2 cellular contexts compared by ENCODE assay signal in genomic region chr22:32748509-32748908, GRCh38.
TF ChIP-seq lines count a peak whose summit lies in the region.

No MANE protein-coding gene starts in this region.

TF ChIP-seq in liver, 16 proteins besides CTCF, POLR2A, EP300 and RAD21 (continued from another document):
- TF ChIP-seq, protein P1, sequence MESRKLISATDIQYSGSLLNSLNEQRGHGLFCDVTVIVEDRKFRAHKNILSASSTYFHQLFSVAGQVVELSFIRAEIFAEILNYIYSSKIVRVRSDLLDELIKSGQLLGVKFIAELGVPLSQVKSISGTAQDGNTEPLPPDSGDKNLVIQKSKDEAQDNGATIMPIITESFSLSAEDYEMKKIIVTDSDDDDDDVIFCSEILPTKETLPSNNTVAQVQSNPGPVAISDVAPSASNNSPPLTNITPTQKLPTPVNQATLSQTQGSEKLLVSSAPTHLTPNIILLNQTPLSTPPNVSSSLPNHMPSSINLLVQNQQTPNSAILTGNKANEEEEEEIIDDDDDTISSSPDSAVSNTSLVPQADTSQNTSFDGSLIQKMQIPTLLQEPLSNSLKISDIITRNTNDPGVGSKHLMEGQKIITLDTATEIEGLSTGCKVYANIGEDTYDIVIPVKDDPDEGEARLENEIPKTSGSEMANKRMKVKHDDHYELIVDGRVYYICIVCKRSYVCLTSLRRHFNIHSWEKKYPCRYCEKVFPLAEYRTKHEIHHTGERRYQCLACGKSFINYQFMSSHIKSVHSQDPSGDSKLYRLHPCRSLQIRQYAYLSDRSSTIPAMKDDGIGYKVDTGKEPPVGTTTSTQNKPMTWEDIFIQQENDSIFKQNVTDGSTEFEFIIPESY (IDR thresholded peaks at IDR 0.05), result no peak
- TF ChIP-seq, protein P2, sequence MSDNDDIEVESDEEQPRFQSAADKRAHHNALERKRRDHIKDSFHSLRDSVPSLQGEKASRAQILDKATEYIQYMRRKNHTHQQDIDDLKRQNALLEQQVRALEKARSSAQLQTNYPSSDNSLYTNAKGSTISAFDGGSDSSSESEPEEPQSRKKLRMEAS (IDR thresholded peaks at IDR 0.05), result no peak

TF ChIP-seq in HepG2, 621 proteins besides CTCF, POLR2A, EP300 and RAD21 (continued from another document):
- TF ChIP-seq, protein P3, sequence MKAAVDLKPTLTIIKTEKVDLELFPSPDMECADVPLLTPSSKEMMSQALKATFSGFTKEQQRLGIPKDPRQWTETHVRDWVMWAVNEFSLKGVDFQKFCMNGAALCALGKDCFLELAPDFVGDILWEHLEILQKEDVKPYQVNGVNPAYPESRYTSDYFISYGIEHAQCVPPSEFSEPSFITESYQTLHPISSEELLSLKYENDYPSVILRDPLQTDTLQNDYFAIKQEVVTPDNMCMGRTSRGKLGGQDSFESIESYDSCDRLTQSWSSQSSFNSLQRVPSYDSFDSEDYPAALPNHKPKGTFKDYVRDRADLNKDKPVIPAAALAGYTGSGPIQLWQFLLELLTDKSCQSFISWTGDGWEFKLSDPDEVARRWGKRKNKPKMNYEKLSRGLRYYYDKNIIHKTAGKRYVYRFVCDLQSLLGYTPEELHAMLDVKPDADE (CRISPR knock-in tag; IDR thresholded peaks at IDR 0.05), result no peak
- no peak for TF ChIP-seq KAT2B (IDR thresholded peaks at IDR 0.05; ENCODE audit: borderline replicate concordance, low read depth, low read length)
- no peak for TF ChIP-seq ZNF674 (CRISPR knock-in tag; IDR thresholded peaks at IDR 0.05; ENCODE audit: low read depth)
- TF ChIP-seq MNT (IDR thresholded peaks at IDR 0.05), result no peak
- TF ChIP-seq, protein P4, sequence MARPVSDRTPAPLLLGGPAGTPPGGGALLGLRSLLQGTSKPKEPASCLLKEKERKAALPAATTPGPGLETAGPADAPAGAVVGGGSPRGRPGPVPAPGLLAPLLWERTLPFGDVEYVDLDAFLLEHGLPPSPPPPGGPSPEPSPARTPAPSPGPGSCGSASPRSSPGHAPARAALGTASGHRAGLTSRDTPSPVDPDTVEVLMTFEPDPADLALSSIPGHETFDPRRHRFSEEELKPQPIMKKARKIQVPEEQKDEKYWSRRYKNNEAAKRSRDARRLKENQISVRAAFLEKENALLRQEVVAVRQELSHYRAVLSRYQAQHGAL (CRISPR knock-in tag; IDR thresholded peaks at IDR 0.05; ENCODE audit: not compliant biosample characterization), result no peak
